Comparison of ENCODE assay signal across 8 cellular contexts in the genomic region with DNA sequence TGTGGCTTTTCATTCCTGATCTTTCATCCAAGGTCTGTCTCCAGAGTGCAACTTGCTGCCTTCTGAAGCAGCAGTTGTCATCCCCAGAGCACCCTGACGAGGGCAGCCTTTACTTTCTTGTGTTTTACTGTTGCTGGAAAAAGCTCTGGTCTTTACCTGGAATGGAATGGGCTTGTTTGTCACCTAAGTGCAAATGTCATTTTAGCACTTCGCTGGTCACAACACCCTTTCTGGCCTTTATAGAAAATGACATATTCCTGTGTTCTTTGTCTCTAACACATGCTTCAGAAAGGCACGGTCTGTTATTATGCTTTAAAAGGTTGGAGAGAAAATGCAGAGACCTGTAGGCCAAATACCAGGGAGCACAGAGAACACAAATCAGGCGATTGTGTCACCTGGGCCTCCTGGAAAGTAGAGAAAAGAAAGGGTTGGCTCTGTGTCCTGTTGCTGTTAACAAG.
DNase-seq lines count a peak whose midpoint lies in the region; ATAC-seq and TF ChIP-seq lines count a peak whose summit lies in the region.

No MANE protein-coding gene starts in this region.

- peak; percentile 15 to 19 for DNase-seq in activated T-cell treated with anti-CD3 and anti-CD28 coated beads, Interleukin-2, amount 50 U/mL, for 48 hours
- DNase-seq in activated T-cell treated with anti-CD3 and anti-CD28 coated beads for 4 hours = no peak
- DNase-seq in KBM-7 = peak; percentile 61
- peak; percentile 25 for DNase-seq in SW480 (ENCODE audit: low spot score)
- peak; percentile 28 to 83 (median 66) for DNase-seq in head of caudate nucleus
- peak; percentile 45 for DNase-seq in putamen (ENCODE audit: low spot score)
- no peak for DNase-seq in CD4-positive, alpha-beta T cell
- DNase-seq in activated effector memory CD4-positive, alpha-beta T cell treated with anti-CD3 and anti-CD28 coated beads, Interleukin-2, amount 50 U/mL, for 16 hours = no peak

- H3K9me3 Mint-ChIP-seq in CD4-positive, alpha-beta T cell = no peaks in the 10 kb centered on the region

- POLR2A ChIA-PET in CD4-positive, alpha-beta T cell (lab: Charles Lee) = no interaction called here

- H3K4me3 Mint-ChIP-seq in CD4-positive, alpha-beta T cell = no peak overlapping the region

- no peaks in the 10 kb centered on the region for H3K36me3 Mint-ChIP-seq in CD4-positive, alpha-beta T cell (ENCODE audit: low read depth)

- ATAC-seq in CD4-positive, alpha-beta T cell (ENCODE audit: poor library complexity) = no peak

- CTCF ChIA-PET in CD4-positive, alpha-beta T cell (lab: Charles Lee) = no interaction called here

- H3K27ac Mint-ChIP-seq in CD4-positive, alpha-beta T cell = no peak overlapping the region

- in situ Hi-C loops in KBM-7 (cut with MboI; ENCODE audit: low pct_unique_long_range_greater_than_20kb, low sequenced_read_pairs) = no loop called here

- intact Hi-C loops in head of caudate nucleus (cut with DNase I) = no loop called here
- intact Hi-C loops in CD4-positive, alpha-beta T cell (cut with DNase I, micrococcal nuclease) = no loop called here

- no peaks in the 10 kb centered on the region for H3K9me3 ChIP-seq in CD4-positive, alpha-beta T cell (ENCODE audit: control insufficient read depth, low read length)

- H3K4me1 Mint-ChIP-seq in CD4-positive, alpha-beta T cell (ENCODE audit: low read depth) = no peaks in the 10 kb centered on the region

- TF ChIP-seq CTCF in CD4-positive, alpha-beta T cell (IDR thresholded peaks at IDR 0.05) = no peak

- no peaks in the 10 kb centered on the region for H3K27me3 ChIP-seq in CD4-positive, alpha-beta T cell (ENCODE audit: control insufficient read depth, insufficient read depth, low read length)

- H3K27me3 Mint-ChIP-seq in CD4-positive, alpha-beta T cell = no peaks in the 10 kb centered on the region

- no peak overlapping the region for H3K27ac ChIP-seq in CD4-positive, alpha-beta T cell (ENCODE audit: low read depth, low read length)

Comparison
In these comparisons a context has a peak if more than half of its experiments do, and no peak if none do; other contexts are left out.
1. DNase-seq: peak in activated T-cell treated with anti-CD3 and anti-CD28 coated beads, Interleukin-2, amount 50 U/mL, for 48 hours (2 of 2), KBM-7 (single experiment), SW480 (single experiment), head of caudate nucleus (42 of 42) and putamen (single experiment); none in activated T-cell treated with anti-CD3 and anti-CD28 coated beads for 4 hours (single experiment), CD4-positive, alpha-beta T cell (0 of 10) and activated effector memory CD4-positive, alpha-beta T cell treated with anti-CD3 and anti-CD28 coated beads, Interleukin-2, amount 50 U/mL, for 16 hours (single experiment).